In genomic region chr5:168976311-168976893, GRCh38 we compare ENCODE assay signal across 26 cellular contexts.
A peak's percentile ranks its signal among the peaks of the same experiment; 100 is the strongest.
DNase-seq lines count a peak whose midpoint lies in the region; ATAC-seq and TF ChIP-seq lines count a peak whose summit lies in the region.
"Had no signal": no experiment of that assay in that cellular context is flagged by ENCODE, and none has a peak within 500 bp of the region (broad histone marks: within the 10 kb centered on the region; RNA-seq: fewer than 3 reads in every experiment).

No MANE protein-coding gene starts in this region.

- TF ChIP-seq RAD21 in Ishikawa (IDR thresholded peaks at IDR 0.05; ENCODE audit: low read depth), result no peak

- DNase-seq in AG10803 (ENCODE audit: low read depth) (peak; percentile 92), astrocyte of the hippocampus (ENCODE audit: low read depth, low spot score) (peak; percentile 84), kidney tubule cell (ENCODE audit: low spot score) (peak; percentile 90), NCI-H1105 treated with DMSO at 0.1 percent for 48 hours (lab: John Stamatoyannopoulos, UW) (no peak), sciatic nerve (ENCODE audit: low spot score) (no peak), SW480 (ENCODE audit: low spot score) (no peak)
- DNase-seq in activated CD4-positive, CD25-positive, alpha-beta regulatory T cell treated with anti-CD3 and anti-CD28 coated beads, Interleukin-2, amount 50 U/mL, for 72 hours, result no peak
- DNase-seq: activated CD4-positive, alpha-beta T cell treated with anti-CD3 and anti-CD28 coated beads for 4 hours; activated gamma-delta T cell treated with Interleukin-2 at 50 U/mL for 16 hours; activated T-cell treated with anti-CD3 and anti-CD28 coated beads, Interleukin-2, amount 50 U/mL, for 24 hours; adrenal gland; CD4-positive, alpha-beta T cell; DMS53; GDM1; Karpas-422; MV-4-11; NCI-H187; NCI-H2227 treated with DMSO at 0.1 percent for 48 hours; right cardiac atrium; stimulated activated CD4-positive, alpha-beta T cell treated with anti-CD3 and anti-CD28 coated beads, Interleukin-12 subunit alpha, Interleukin-12 subunit beta, amount 100 ng/mL, for 4 hours; stimulated activated CD4-positive, alpha-beta T cell treated with anti-CD3 and anti-CD28 coated beads, Interleukin-4, amount 100 ng/mL, for 24 hours; stimulated activated naive B cell treated with anti-CD40 and anti-IgM and Interleukin-4, amounts not matched to agents 10 μg/mL and 1 μg/mL and 100 μg/mL, for 72 hours; T-helper 2 cell had no signal

- H3K4me3 ChIP-seq in AG10803 (ENCODE audit: low read length), result no peak overlapping the region
- H3K4me3 ChIP-seq: A549, adrenal gland, vagina had no signal

- intact Hi-C loops in sciatic nerve (cut with DNase I), result no loop called here

- TF ChIP-seq EP300 in Ishikawa (IDR thresholded peaks at IDR 0.05; ENCODE audit: borderline replicate concordance), result peak; percentile 61; the same call in 1 of the 2 replicates

- no peak for TF ChIP-seq CTCF in AG10803 (conservative IDR thresholded peaks at IDR 0.05; ENCODE audit: low read length)

- ATAC-seq in sciatic nerve, result no peak
- ATAC-seq: A549; right cardiac atrium; stimulated activated naive B cell treated with anti-CD40 and anti-IgM and Interleukin-4, amounts not matched to agents 10 μg/mL and 1 μg/mL and 100 μg/mL, for 72 hours had no signal

TF ChIP-seq in Ishikawa, 13 proteins besides CTCF, POLR2A, EP300 and RAD21:
- TF ChIP-seq FOXM1 (IDR thresholded peaks at IDR 0.05; ENCODE audit: borderline replicate concordance, low read depth), result peak; percentile 28; the same call in 1 of the 2 replicates
- no peak for TF ChIP-seq TEAD4 (IDR thresholded peaks at IDR 0.05)
- TF ChIP-seq CREB1 (IDR thresholded peaks at IDR 0.05; ENCODE audit: low read depth), result no peak
- TF ChIP-seq USF1 (IDR thresholded peaks at IDR 0.05), result no peak
- TF ChIP-seq YY1 (IDR thresholded peaks at IDR 0.05; ENCODE audit: low read depth), result no peak

Comparison
In these comparisons a context has a peak if more than half of its experiments do, and no peak if none do; other contexts are left out.
1. DNase-seq: peak in AG10803 (single experiment), astrocyte of the hippocampus (single experiment) and kidney tubule cell (single experiment); none in NCI-H1105 treated with DMSO at 0.1 percent for 48 hours (single experiment), activated CD4-positive, CD25-positive, alpha-beta regulatory T cell treated with anti-CD3 and anti-CD28 coated beads, Interleukin-2, amount 50 U/mL, for 72 hours (single experiment), sciatic nerve (single experiment) and SW480 (single experiment).